Comparison of ENCODE assay signal across 8 cellular contexts in genomic region chr2:202033317-202034248, GRCh38. TPM values are rescaled to one million over a fixed set of nuclear protein-coding genes. Genes with fewer than 3 reads are reported as not detected.
DNase-seq lines count a peak whose midpoint lies in the region; ATAC-seq and TF ChIP-seq lines count a peak whose summit lies in the region.

Gene FZD7 (plus strand): TSS chr2:202033855. CDS start chr2:202034648, 793 bp downstream.

- H3K9me3 ChIP-seq in neuron (ENCODE audit: low read length), result no peaks in the 10 kb centered on the region
- H3K9me3 ChIP-seq in stomach smooth muscle (ENCODE audit: control insufficient read depth in 2 of 2, low read length in 2 of 2), result no peaks in the 10 kb centered on the region

- H3K4me1 ChIP-seq in foreskin keratinocyte, result peaks cover 7% of the 10 kb centered on the region
- peaks cover 33% of the 10 kb centered on the region for H3K4me1 ChIP-seq in neuron (ENCODE audit: insufficient read depth, low read length)
- peaks cover 35% of the 10 kb centered on the region for H3K4me1 ChIP-seq in stomach smooth muscle (ENCODE audit: control insufficient read depth, insufficient read depth, low read length)

- H3K36me3 ChIP-seq in neuron (ENCODE audit: insufficient read depth, low read length) (peaks cover 16% of the 10 kb centered on the region), stomach smooth muscle (ENCODE audit: control insufficient read depth in 2 of 2, insufficient read depth in 2 of 2, low read length in 2 of 2) (no peaks in the 10 kb centered on the region)

- H3K27me3 ChIP-seq in foreskin keratinocyte, result peaks cover 28% of the 10 kb centered on the region
- H3K27me3 ChIP-seq in neuron (ENCODE audit: insufficient read depth, low read length), result no peaks in the 10 kb centered on the region
- no peaks in the 10 kb centered on the region for H3K27me3 ChIP-seq in stomach smooth muscle (ENCODE audit: control insufficient read depth in 1 of 2, insufficient read depth in 2 of 2, low read length in 2 of 2)

- peak within 1 kb of the TSS; percentile 91 for H3K4me3 ChIP-seq in neuron (ENCODE audit: low read length)
- H3K4me3 ChIP-seq in stomach smooth muscle (ENCODE audit: low read length in 2 of 2), result peak within 1 kb of the TSS; percentile 91 to 95

- peak within 1 kb of the TSS; percentile 31 for H2AFZ ChIP-seq in neuron (ENCODE audit: low read depth, low read length)

- H3K27ac ChIP-seq in foreskin keratinocyte (peak within 1 kb of the TSS; percentile 64), stomach smooth muscle (ENCODE audit: low read length) (peak within 1 kb of the TSS; percentile 97)

- ATAC-seq in GM21515 (IDR thresholded peaks at IDR 0.05; ENCODE audit: unreplicated experiment) (peak; percentile 81), foreskin keratinocyte (peak; percentile 85)

- peak within 1 kb of the TSS; percentile 92 to 94 for H3K9ac ChIP-seq in stomach smooth muscle (ENCODE audit: low read length in 2 of 2)

- DNase-seq in DMS53 (lab: John Stamatoyannopoulos, UW) (peak; percentile 94), HuH-7 (ENCODE audit: low spot score) (peak; percentile 88), SIG-M5 (lab: John Stamatoyannopoulos, UW) (peak; percentile 28), foreskin keratinocyte (peak; percentile 63 to 78)
- peak; percentile 71 for DNase-seq in activated gamma-delta T cell treated with anti-CD3 and anti-CD28 coated beads, Interleukin-2, amount 50 U/mL, for 16 hours (ENCODE audit: low read depth)

- peak; percentile 34 for TF ChIP-seq CTCF in foreskin keratinocyte (conservative IDR thresholded peaks at IDR 0.05)

RNA-seq across cellular contexts. Expression of gene FZD7, which starts in this region (rescaled TPM):
- 2.5 TPM in 2 replicates for total RNA-seq in foreskin keratinocyte
- 1.2 and 1.3 TPM in 2 replicates for polyA plus RNA-seq in foreskin keratinocyte

Comparison
In these comparisons a context has a peak if more than half of its experiments do, and no peak if none do; other contexts are left out.
1. Peak in every context shown above with its lines: DNase-seq, ATAC-seq, H3K4me3 ChIP-seq and H3K27ac ChIP-seq.
2. DNase-seq: peak in every context shown above with its lines; median percentile 94 in DMS53; 88 in HuH-7; 71 in activated gamma-delta T cell treated with anti-CD3 and anti-CD28 coated beads, Interleukin-2, amount 50 U/mL, for 16 hours; 70 in foreskin keratinocyte; 28 in SIG-M5.